ENCODE assay signal across 8 cellular contexts in genomic region chr18:58863539-58864145, GRCh38. TPM values are rescaled to one million over a fixed set of nuclear protein-coding genes. Genes with fewer than 3 reads are reported as not detected.
DNase-seq lines count a peak whose midpoint lies in the region; ATAC-seq, FAIRE-seq and TF ChIP-seq lines count a peak whose summit lies in the region.

No MANE protein-coding gene starts in this region.

- TF ChIP-seq CTCF in GM12865 (IDR thresholded peaks at IDR 0.05; ENCODE audit: insufficient read depth, low read depth, low read length, missing control alignments) (no peak), endothelial cell of umbilical vein (IDR thresholded peaks at IDR 0.05; ENCODE audit: extremely low read depth in 1 of 2, insufficient read depth in 1 of 2, low read depth in 1 of 2, low read length in 2 of 2) (peak in 1 of 2 donors; percentile 27)

- no peak for FAIRE-seq in endothelial cell of umbilical vein (lab: Jason Lieb, UNC)

- no peaks in the 10 kb centered on the region for H4K20me1 ChIP-seq in endothelial cell of umbilical vein (replicated peaks; ENCODE audit: control insufficient read depth, extremely low read depth, insufficient read depth, low read length)

- no peak overlapping the region for H3K4me3 ChIP-seq in GM12865 (ENCODE audit: low read depth, low read length)
- peak overlapping the region in 1 of 3 experiments; percentile 39 for H3K4me3 ChIP-seq in endothelial cell of umbilical vein (replicated peaks in 1 of 3; ENCODE audit: insufficient read depth in 1 of 3, low read depth in 1 of 3, low read length in 3 of 3)

- H3K9me1 ChIP-seq in endothelial cell of umbilical vein (replicated peaks; ENCODE audit: control insufficient read depth, extremely low read depth, insufficient read depth, low read length): no peaks in the 10 kb centered on the region

- peaks cover 0 to 5% of the 10 kb centered on the region in 2 experiments for H3K36me3 ChIP-seq in endothelial cell of umbilical vein (ENCODE audit: control insufficient read depth in 2 of 2, extremely low read depth in 1 of 2, insufficient read depth in 2 of 2, low read length in 2 of 2)

- H3K27me3 ChIP-seq in endothelial cell of umbilical vein (ENCODE audit: control insufficient read depth in 2 of 2, insufficient read depth in 2 of 2, low read length in 2 of 2): no peaks in the 10 kb centered on the region

- H3K79me2 ChIP-seq in endothelial cell of umbilical vein (ENCODE audit: control insufficient read depth, insufficient read depth, low read length): peaks cover 14% of the 10 kb centered on the region

- peak overlapping the region; percentile 86 for H3K9ac ChIP-seq in endothelial cell of umbilical vein (replicated peaks; ENCODE audit: extremely low read depth, insufficient read depth, low read length)

- DNase-seq in GM12865 (ENCODE audit: low read depth): peak; percentile 30
- DNase-seq in activated CD4-positive, alpha-beta T cell treated with anti-CD3 and anti-CD28 coated beads for 4 hours: peak; percentile 16 to 29
- DNase-seq in endothelial cell of umbilical vein (ENCODE audit: low read depth, low spot score): peak; percentile 31
- DNase-seq in midbrain (lab: John Stamatoyannopoulos, UW): peak; percentile 54
- no peak for DNase-seq in NCI-H2107 (lab: John Stamatoyannopoulos, UW)

- H3K9me3 ChIP-seq in endothelial cell of umbilical vein (replicated peaks; ENCODE audit: control insufficient read depth, insufficient read depth, low read length): no peaks in the 10 kb centered on the region

- POLR2A ChIA-PET in endothelial cell of umbilical vein (lab: Charles Lee): no interaction called here

- no TSS peak for BruUV-seq in endothelial cell of umbilical vein (replicated peaks; lab: Mats Ljungman, UMichigan)

- peaks cover 38% of the 10 kb centered on the region for H3K4me1 ChIP-seq in endothelial cell of umbilical vein (ENCODE audit: control insufficient read depth, extremely low read depth, insufficient read depth, low read length)

- CTCF ChIA-PET in endothelial cell of umbilical vein (lab: Charles Lee): no interaction called here

- peak; percentile 43 for ATAC-seq in HG03159 (IDR thresholded peaks at IDR 0.05; ENCODE audit: unreplicated experiment)
- ATAC-seq in HG02938 (IDR thresholded peaks at IDR 0.05; ENCODE audit: unreplicated experiment): no peak

- intact Hi-C loops in endothelial cell of umbilical vein (cut with micrococcal nuclease): loop anchor here (1.0 to 2.0 kb wide), 4 partner anchors 74 to 193 kb away; no protein-coding TSS in a partner anchor

- H3K27ac ChIP-seq in endothelial cell of umbilical vein (ENCODE audit: insufficient read depth, low read depth, low read length): peak overlapping the region; percentile 77
- H3K27ac ChIP-seq in temporal lobe (ENCODE audit: low read depth, low read length): peak overlapping the region; percentile 94

- TF ChIP-seq POLR2A in endothelial cell of umbilical vein (IDR thresholded peaks at IDR 0.05; ENCODE audit: low read depth, low read length): no peak

- H2AFZ ChIP-seq in endothelial cell of umbilical vein (ENCODE audit: low read depth, low read length): peak overlapping the region; percentile 39

- peak overlapping the region; percentile 34 for H3K4me2 ChIP-seq in endothelial cell of umbilical vein (ENCODE audit: insufficient read depth, low read length)

- dilution Hi-C loops in endothelial cell of umbilical vein (cut with MboI; ENCODE audit: extremely low pct_ligation_motif_present, low sequenced_read_pairs): no loop called here

TF ChIP-seq in endothelial cell of umbilical vein, 7 proteins besides CTCF, POLR2A, EP300 and RAD21:
- TF ChIP-seq JUN (IDR thresholded peaks at IDR 0.05; ENCODE audit: borderline replicate concordance, insufficient read depth, insufficient read length, low read depth): no peak
- TF ChIP-seq POLR2AphosphoS5 (IDR thresholded peaks at IDR 0.05; ENCODE audit: insufficient read depth, low read depth, low read length): no peak
- no peak for TF ChIP-seq EZH2 (IDR thresholded peaks at IDR 0.05; ENCODE audit: borderline replicate concordance, low read depth, low read length, severe bottlenecking)
- TF ChIP-seq GATA2 (IDR thresholded peaks at IDR 0.05; ENCODE audit: insufficient read depth, insufficient read length, low read depth, low read length): no peak
- TF ChIP-seq, protein P1, sequence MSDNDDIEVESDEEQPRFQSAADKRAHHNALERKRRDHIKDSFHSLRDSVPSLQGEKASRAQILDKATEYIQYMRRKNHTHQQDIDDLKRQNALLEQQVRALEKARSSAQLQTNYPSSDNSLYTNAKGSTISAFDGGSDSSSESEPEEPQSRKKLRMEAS (IDR thresholded peaks at IDR 0.05; ENCODE audit: insufficient read depth, insufficient read length): no peak
- no peak for TF ChIP-seq FOS (IDR thresholded peaks at IDR 0.05; ENCODE audit: borderline replicate concordance, insufficient read depth, low read length)
- TF ChIP-seq MYC (IDR thresholded peaks at IDR 0.05; ENCODE audit: low read depth, low read length): no peak

RNA-seq across cellular contexts. Expression of gene ZNF532, which starts 1.0 kb away (rescaled TPM):
- 70.1 and 83.8 TPM in 2 replicates for total RNA-seq in endothelial cell of umbilical vein
- 38.9 and 42.3 TPM in 2 replicates for polyA plus RNA-seq in endothelial cell of umbilical vein
- 36.6 and 41.0 TPM in 2 replicates for polyA plus RNA-seq in endothelial cell of umbilical vein (2011; cell fraction: cytosol; rRNA removed)
- 115 and 123 TPM in 2 replicates for polyA plus RNA-seq in endothelial cell of umbilical vein (2011; cell fraction: nucleus; rRNA removed)
- polyA plus RNA-seq in endothelial cell of umbilical vein (2012): 23.3 and 29.1 TPM in 2 replicates
- 191 and 192 TPM in 2 replicates for polyA minus RNA-seq in endothelial cell of umbilical vein
- 9.8 TPM for polyA minus RNA-seq in endothelial cell of umbilical vein (2011; cell fraction: cytosol; rRNA and poly(A)+ RNA removed)
- polyA minus RNA-seq in endothelial cell of umbilical vein (2011; cell fraction: nucleus; rRNA and poly(A)+ RNA removed): 78.9 and 109 TPM in 2 replicates
- total RNA-seq in temporal lobe: 184 TPM
